In the genomic region with DNA sequence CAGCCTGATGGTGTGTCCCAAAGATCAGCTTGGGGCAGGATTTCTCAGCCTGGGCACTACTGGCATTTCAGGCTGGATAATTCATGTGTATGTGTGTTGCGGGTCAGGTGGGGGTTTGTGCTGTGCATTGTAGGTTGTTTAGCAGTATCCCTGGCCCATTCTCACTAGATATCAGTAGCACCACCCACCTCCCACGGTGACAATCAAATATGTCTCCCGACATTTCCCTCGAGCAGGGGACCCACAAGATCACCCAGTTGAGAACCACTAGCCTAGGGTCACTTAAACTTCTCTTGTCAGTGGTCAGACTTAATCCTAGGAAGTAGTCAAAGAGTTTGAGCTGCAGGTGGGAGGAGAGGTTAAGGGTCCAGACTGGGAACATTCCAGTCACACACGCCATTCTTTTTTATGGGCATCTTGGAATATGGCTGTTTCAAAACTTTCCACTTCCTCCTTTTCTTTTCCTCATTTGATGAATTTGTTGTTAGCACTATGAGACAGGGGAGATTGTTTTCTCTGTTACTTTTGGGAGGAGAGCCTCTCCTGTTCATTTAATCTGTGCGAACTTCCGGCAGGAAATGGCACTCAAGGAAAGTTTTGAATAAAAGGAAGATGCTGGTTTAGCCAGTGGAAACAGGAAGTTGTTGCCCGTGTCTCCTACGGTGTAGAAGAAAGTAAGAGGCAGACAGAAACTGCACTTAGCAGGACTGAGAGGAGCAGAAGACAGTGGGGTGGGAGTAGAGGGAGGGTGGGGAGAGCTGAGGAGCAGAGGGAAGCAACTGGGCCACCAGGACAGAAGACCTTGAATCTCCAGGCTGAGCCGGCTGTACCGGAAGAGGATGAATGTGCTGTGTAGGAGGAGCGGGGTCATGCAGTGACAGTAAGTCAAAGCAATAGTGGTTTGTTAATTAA, we compare ENCODE assay signal across 11 cellular contexts. TPM values are rescaled to one million over a fixed set of nuclear protein-coding genes. Genes with fewer than 3 reads are reported as not detected.
DNase-seq lines count a peak whose midpoint lies in the region; ATAC-seq and TF ChIP-seq lines count a peak whose summit lies in the region.
"Had no signal": no experiment of that assay in that cellular context is flagged by ENCODE, and none has a peak within 500 bp of the region (broad histone marks: within the 10 kb centered on the region; RNA-seq: fewer than 3 reads in every experiment).

No MANE protein-coding gene starts in this region.

- TF ChIP-seq EP300 in suprapubic skin (IDR thresholded peaks at IDR 0.05) (no peak), tibial nerve (IDR thresholded peaks at IDR 0.05) (no peak)

- no peak overlapping the region for H3K27ac ChIP-seq in liver (ENCODE audit: low read depth in 1 of 2, low read length in 2 of 2)
- H3K27ac ChIP-seq in suprapubic skin, result no peak overlapping the region
- peak overlapping the region in 2 of 4 donors; percentile 20 to 24 for H3K27ac ChIP-seq in tibial nerve

- no peak for TF ChIP-seq CTCF in liver (IDR thresholded peaks at IDR 0.05; ENCODE audit: low read depth, low read length, missing input control)
- TF ChIP-seq CTCF in suprapubic skin (IDR thresholded peaks at IDR 0.05), result no peak
- TF ChIP-seq CTCF in tibial nerve (IDR thresholded peaks at IDR 0.05), result no peak

- 79% methylated on average over 12 of the region's 12 CpGs for WGBS in liver
- WGBS in suprapubic skin, result 71% methylated on average over 12 of the region's 12 CpGs
- WGBS in tibial nerve, 2 donors, result 64 to 70% methylated on average over 12 of the region's 12 CpGs

- H3K4me1 ChIP-seq in liver (ENCODE audit: control insufficient read depth in 4 of 4, insufficient read depth in 4 of 4, low read length in 3 of 4) (no peaks in the 10 kb centered on the region), suprapubic skin (no peaks in the 10 kb centered on the region), tibial nerve (no peaks in the 10 kb centered on the region)

- DNase-seq in activated CD4-positive, CD25-positive, alpha-beta regulatory T cell treated with anti-CD3 and anti-CD28 coated beads, Interleukin-2, amount 50 U/mL, for 72 hours, result no peak
- peak; percentile 7 for DNase-seq in activated T-cell treated with anti-CD3 and anti-CD28 coated beads for 24 hours (ENCODE audit: low read depth)
- no peak for DNase-seq in suprapubic skin (ENCODE audit: low spot score in 2 of 2)
- DNase-seq in NCI-H2029 (lab: John Stamatoyannopoulos, UW), result no peak
- DNase-seq in tibial nerve (ENCODE audit: low spot score in 2 of 2), result no peak
- DNase-seq in NCI-H1436 treated with DMSO at 0.1 percent for 48 hours (lab: John Stamatoyannopoulos, UW), result no peak
- DNase-seq: 8988T, activated gamma-delta T cell treated with Interleukin-2 at 50 U/mL for 16 hours, NCI-H510A had no signal

- H3K9ac ChIP-seq in liver (ENCODE audit: low read depth in 1 of 2, low read length in 2 of 2), result no peak overlapping the region

- no peak for TF ChIP-seq RAD21 in liver (IDR thresholded peaks at IDR 0.05)

- H3K9me3 ChIP-seq in liver (ENCODE audit: control insufficient read depth in 4 of 4, low read length in 3 of 4) (no peaks in the 10 kb centered on the region), suprapubic skin (no peaks in the 10 kb centered on the region), tibial nerve (no peaks in the 10 kb centered on the region)

- H3K4me3 ChIP-seq in liver (ENCODE audit: low read depth in 1 of 3, low read length in 3 of 3) (no peak overlapping the region), suprapubic skin (peak overlapping the region; percentile 23), tibial nerve (peak overlapping the region in 2 of 4 donors; percentile 23 to 31)

- H3K36me3 ChIP-seq in liver (ENCODE audit: control insufficient read depth in 4 of 4, insufficient read depth in 3 of 4, low read depth in 1 of 4, low read length in 3 of 4) (no peaks in the 10 kb centered on the region), suprapubic skin (no peaks in the 10 kb centered on the region), tibial nerve (no peaks in the 10 kb centered on the region)

- ATAC-seq in activated CD4-positive, CD25-positive, alpha-beta regulatory T cell treated with anti-CD3 and anti-CD28 coated beads, Interleukin-2, amount 50 U/mL, for 24 hours, result peak; percentile 78 to 81

- H3K27me3 ChIP-seq in liver (ENCODE audit: control insufficient read depth in 4 of 4, insufficient read depth in 4 of 4, low read length in 3 of 4) (no peaks in the 10 kb centered on the region), suprapubic skin (no peaks in the 10 kb centered on the region), tibial nerve (no peaks in the 10 kb centered on the region)

- TF ChIP-seq POLR2A in suprapubic skin (IDR thresholded peaks at IDR 0.05) (no peak), tibial nerve (IDR thresholded peaks at IDR 0.05) (no peak)

TF ChIP-seq in liver, 16 proteins besides CTCF, POLR2A, EP300 and RAD21:
- TF ChIP-seq NR2F2 (IDR thresholded peaks at IDR 0.05), result peak; percentile 34
- TF ChIP-seq EGR1 (IDR thresholded peaks at IDR 0.05; ENCODE audit: low read depth in 2 of 2), result no peak

RNA-seq across cellular contexts. Expression of a gene that starts 17.6 kb away (rescaled TPM):
- 10 to 100 TPM; 10.2 to 35.4 TPM for total RNA-seq in liver
- 1 to 10 TPM; 6.5 to 6.7 TPM for polyA plus RNA-seq in liver
- 1 to 10 TPM; 5.0 to 9.3 (median 8.3) TPM for total RNA-seq in suprapubic skin
- total RNA-seq in tibial nerve, result 10 to 100 TPM in 3 of 4 donors, 1 to 10 TPM in 1; 5.9 to 16.6 (median 11.2) TPM
